ENCODE assay signal across 3 cellular contexts in genomic region chr7:100038326-100038725, GRCh38.
TF ChIP-seq lines count a peak whose summit lies in the region.

No MANE protein-coding gene starts in this region.

TF ChIP-seq in IMR-90, 13 proteins besides CTCF, POLR2A, EP300 and RAD21:
- TF ChIP-seq SMC3 (IDR thresholded peaks at IDR 0.05; ENCODE audit: low read depth, low read length) (no peak), BHLHE40 (IDR thresholded peaks at IDR 0.05; ENCODE audit: low read depth, low read length) (no peak), CEBPB (IDR thresholded peaks at IDR 0.05; ENCODE audit: low read depth, low read length) (no peak), MAFK (IDR thresholded peaks at IDR 0.05; ENCODE audit: low read depth, low read length) (no peak), FOS (IDR thresholded peaks at IDR 0.05; ENCODE audit: low read depth, low read length) (no peak)

TF ChIP-seq in K562, 482 proteins besides CTCF, POLR2A, EP300 and RAD21:
- TF ChIP-seq GABPB2 (CRISPR knock-in tag; conservative IDR thresholded peaks at IDR 0.05) (no peak), ZNF217 (CRISPR knock-in tag; IDR thresholded peaks at IDR 0.05) (no peak), ZNF165 (CRISPR knock-in tag; IDR thresholded peaks at IDR 0.05; ENCODE audit: borderline replicate concordance) (no peak), CSDE1 (IDR thresholded peaks at IDR 0.05) (no peak), ZNF668 (CRISPR knock-in tag; IDR thresholded peaks at IDR 0.05) (no peak), ZKSCAN3 (CRISPR knock-in tag; IDR thresholded peaks at IDR 0.05) (no peak), SNRNP70 (optimal IDR thresholded peaks at IDR 0.05; ENCODE audit: low read depth, low read length) (no peak)

TF ChIP-seq in liver, 16 proteins besides CTCF, POLR2A, EP300 and RAD21:
- TF ChIP-seq HNF4A (conservative IDR thresholded peaks at IDR 0.05) (peak; percentile 9 to 41), NR2F2 (IDR thresholded peaks at IDR 0.05) (no peak), GABPA (IDR thresholded peaks at IDR 0.05 in 1 of 2, conservative IDR thresholded peaks at IDR 0.05 in 1 of 2) (no peak), SP1 (IDR thresholded peaks at IDR 0.05) (no peak), RXRA (IDR thresholded peaks at IDR 0.05) (no peak)
